In the genomic region with DNA sequence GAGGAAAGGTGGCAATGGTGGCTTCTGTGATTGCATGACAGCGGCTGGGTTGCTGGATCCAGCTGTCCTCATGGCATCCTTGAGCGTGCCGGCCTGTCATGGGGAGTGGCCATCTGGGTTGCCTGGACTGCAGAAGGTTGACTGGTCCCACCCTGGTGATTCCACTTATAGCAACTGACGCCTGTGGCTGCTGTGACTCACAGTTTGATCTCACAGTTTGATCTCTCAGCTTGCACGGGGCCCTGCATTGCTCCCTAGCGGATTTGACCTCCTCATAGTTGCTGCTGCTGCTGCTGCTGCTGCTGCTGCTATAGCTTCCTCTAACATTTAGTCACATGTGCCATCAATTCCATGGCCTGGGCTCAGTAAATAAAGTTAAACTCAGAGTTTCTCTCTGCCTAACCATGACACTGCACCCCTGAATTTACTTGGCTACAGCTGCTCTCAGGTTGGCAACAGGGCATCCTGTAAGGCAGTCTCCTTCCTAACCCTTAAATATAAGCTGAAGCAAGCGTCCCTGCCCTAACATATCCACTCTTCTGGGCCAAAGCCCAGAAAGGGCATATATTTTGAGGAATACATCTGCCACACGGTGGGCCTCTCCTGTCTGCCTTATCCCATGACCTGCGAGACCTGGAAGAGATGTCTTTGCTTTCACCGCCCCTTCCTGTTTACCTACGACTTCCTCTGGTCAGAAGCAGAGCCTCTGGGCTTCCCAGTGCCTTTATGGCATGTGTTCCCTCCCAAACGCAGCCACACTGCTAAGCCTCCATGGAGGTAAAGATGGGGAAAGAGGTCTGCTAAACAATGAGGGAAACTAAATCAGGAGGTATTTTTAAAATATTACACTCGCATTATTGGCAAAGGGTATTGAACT, we compare ENCODE assay signal across 9 cellular contexts. TPM values are rescaled to one million over a fixed set of nuclear protein-coding genes. Genes with fewer than 3 reads are reported as not detected.
A peak's percentile ranks its signal among the peaks of the same experiment; 100 is the strongest.
DNase-seq lines count a peak whose midpoint lies in the region; TF ChIP-seq lines count a peak whose summit lies in the region.
"Had no signal": no experiment of that assay in that cellular context is flagged by ENCODE, and none has a peak within 500 bp of the region (broad histone marks: within the 10 kb centered on the region; RNA-seq: fewer than 3 reads in every experiment).

No MANE protein-coding gene starts in this region.

- no peaks in the 10 kb centered on the region for H3K27me3 ChIP-seq in PC-9 (ENCODE audit: insufficient read depth, low read depth)

- intact Hi-C loops in PC-9 (cut with micrococcal nuclease; ENCODE audit: unreplicated experiment): no loop called here

- no peaks in the 10 kb centered on the region for H3K9me3 Mint-ChIP-seq in activated CD4-positive, alpha-beta memory T cell treated with anti-CD3 and anti-CD28 coated beads, Interleukin-2, amount 10 ng/mL, durations not matched to agents 7 days and 5 days

- 0 out of 2 replicates have a peak, but pooled peaks cover 8% of the 10 kb centered on the region for H3F3A ChIP-seq in PC-9 (ENCODE audit: insufficient read depth, low read depth)

- H3K36me3 Mint-ChIP-seq in activated CD4-positive, alpha-beta memory T cell treated with anti-CD3 and anti-CD28 coated beads, Interleukin-2, amount 10 ng/mL, durations not matched to agents 7 days and 5 days (ENCODE audit: low read depth): no peaks in the 10 kb centered on the region

- H3K79me2 ChIP-seq in PC-9 (ENCODE audit: low read depth): no peaks in the 10 kb centered on the region

- no TSS peak for BruUV-seq in PC-9 (replicated peaks; lab: Mats Ljungman, UMichigan)

- no peaks in the 10 kb centered on the region for H4K20me1 ChIP-seq in PC-9 (ENCODE audit: insufficient read depth)

- H3K4me1 ChIP-seq in PC-9 (replicated peaks; ENCODE audit: insufficient read depth): peaks cover 6% of the 10 kb centered on the region

- peaks cover 20% of the 10 kb centered on the region for H3K27me3 Mint-ChIP-seq in activated CD4-positive, alpha-beta memory T cell treated with anti-CD3 and anti-CD28 coated beads, Interleukin-2, amount 10 ng/mL, durations not matched to agents 7 days and 5 days

- H3K4me3 Mint-ChIP-seq in activated CD4-positive, alpha-beta memory T cell treated with anti-CD3 and anti-CD28 coated beads, Interleukin-2, amount 10 ng/mL, durations not matched to agents 7 days and 5 days: no peak overlapping the region

- H3K9me2 ChIP-seq in PC-9 (ENCODE audit: insufficient read depth): no peaks in the 10 kb centered on the region

- H3K4me2 ChIP-seq in PC-9: peak overlapping the region; percentile 40; the same call in 1 of the 2 replicates
- H3K4me2 ChIP-seq: KMS-11 had no signal

- POLR2A ChIA-PET in PC-9 (lab: Charles Lee; ENCODE audit: unreplicated experiment): interaction anchor here (0.6 kb wide), 1 partner anchor 435 kb away, joined by 3 read pairs; no protein-coding TSS in a partner anchor
- POLR2A ChIA-PET in activated CD4-positive, alpha-beta memory T cell treated with anti-CD3 and anti-CD28 coated beads, Interleukin-2, amount 10 ng/mL, durations not matched to agents 7 days and 5 days (lab: Charles Lee): no interaction called here

- H3K27ac ChIP-seq in PC-9: peak overlapping the region; percentile 32; the same call in 1 of the 2 replicates
- H3K27ac ChIP-seq: KMS-11 had no signal

- H2AFZ ChIP-seq in PC-9: no peak overlapping the region

- DNase-seq in GM04504 (ENCODE audit: low read depth) (peak; percentile 95), PC-9 (peak; percentile 79), fibroblast of mammary gland (ENCODE audit: low read depth) (peak; percentile 88), renal cortical epithelial cell (ENCODE audit: low read depth) (peak; percentile 65), NOMO-1 treated with DMSO at 0.1 percent for 48 hours (lab: John Stamatoyannopoulos, UW; ENCODE audit: unreplicated experiment) (no peak), NCI-H1092 treated with DMSO at 0.1 percent for 48 hours (lab: John Stamatoyannopoulos, UW) (no peak), NCI-H1694 treated with DMSO at 0.1 percent for 48 hours (lab: John Stamatoyannopoulos, UW) (no peak)
- DNase-seq in activated CD4-positive, alpha-beta memory T cell treated with anti-CD3 and anti-CD28 coated beads, Interleukin-2, amount 10 ng/mL, durations not matched to agents 7 days and 5 days: no peak

- no peaks in the 10 kb centered on the region for H3K36me3 ChIP-seq in PC-9 (ENCODE audit: low read depth)

- no peaks in the 10 kb centered on the region for H3K4me1 Mint-ChIP-seq in activated CD4-positive, alpha-beta memory T cell treated with anti-CD3 and anti-CD28 coated beads, Interleukin-2, amount 10 ng/mL, durations not matched to agents 7 days and 5 days

- no peaks in the 10 kb centered on the region for H3K9me3 ChIP-seq in PC-9 (ENCODE audit: insufficient read depth, low read depth)

- CTCF ChIA-PET in PC-9 (lab: Charles Lee): no interaction called here
- CTCF ChIA-PET in activated CD4-positive, alpha-beta memory T cell treated with anti-CD3 and anti-CD28 coated beads, Interleukin-2, amount 10 ng/mL, durations not matched to agents 7 days and 5 days (lab: Charles Lee): no interaction called here

- no peak for TF ChIP-seq CTCF in PC-9 (conservative IDR thresholded peaks at IDR 0.05)
- TF ChIP-seq CTCF in fibroblast of mammary gland (conservative IDR thresholded peaks at IDR 0.05; ENCODE audit: control insufficient read depth, insufficient read depth, low read depth, low read length): no peak

- no peak overlapping the region for H3K27ac Mint-ChIP-seq in activated CD4-positive, alpha-beta memory T cell treated with anti-CD3 and anti-CD28 coated beads, Interleukin-2, amount 10 ng/mL, durations not matched to agents 7 days and 5 days

- H3K4me3 ChIP-seq in PC-9: no peak overlapping the region
- H3K4me3 ChIP-seq in fibroblast of mammary gland (ENCODE audit: control insufficient read depth, low read depth, low read length): no peak overlapping the region

RNA-seq across cellular contexts. Expression of gene HECW2, which starts 8.3 kb away (rescaled TPM):
- total RNA-seq in PC-9 (2021): 0.44 and 0.63 TPM in 2 replicates
- 0.87 and 4.4 TPM in 2 replicates for total RNA-seq in renal cortical epithelial cell
- 1 to 10 TPM in 1 of 2 experiments, under 1 TPM in 1; 0.85 to 1.4 TPM for total RNA-seq in activated CD4-positive, alpha-beta memory T cell treated with anti-CD3 and anti-CD28 coated beads, Interleukin-2, amount 10 ng/mL, durations not matched to agents 7 days and 5 days

RNA-seq across cellular contexts. Expression of gene CCDC150, which starts 37.8 kb away (rescaled TPM):
- total RNA-seq in PC-9 (2021) (9.8 and 17.8 TPM in 2 replicates), renal cortical epithelial cell (3.2 and 4.3 TPM in 2 replicates)
- total RNA-seq in activated CD4-positive, alpha-beta memory T cell treated with anti-CD3 and anti-CD28 coated beads, Interleukin-2, amount 10 ng/mL, durations not matched to agents 7 days and 5 days: 10 to 100 TPM; 11.8 to 12.1 TPM

Comparison
In these comparisons a context has a peak if more than half of its experiments do, and no peak if none do; other contexts are left out.
1. DNase-seq: peak in GM04504 (single experiment), PC-9 (2 of 2), fibroblast of mammary gland (single experiment) and renal cortical epithelial cell (single experiment); none in NOMO-1 treated with DMSO at 0.1 percent for 48 hours (single experiment), NCI-H1092 treated with DMSO at 0.1 percent for 48 hours (single experiment), NCI-H1694 treated with DMSO at 0.1 percent for 48 hours (single experiment) and activated CD4-positive, alpha-beta memory T cell treated with anti-CD3 and anti-CD28 coated beads, Interleukin-2, amount 10 ng/mL, durations not matched to agents 7 days and 5 days (single experiment).